ENCODE assay signal across 1 cellular context in the genomic region with DNA sequence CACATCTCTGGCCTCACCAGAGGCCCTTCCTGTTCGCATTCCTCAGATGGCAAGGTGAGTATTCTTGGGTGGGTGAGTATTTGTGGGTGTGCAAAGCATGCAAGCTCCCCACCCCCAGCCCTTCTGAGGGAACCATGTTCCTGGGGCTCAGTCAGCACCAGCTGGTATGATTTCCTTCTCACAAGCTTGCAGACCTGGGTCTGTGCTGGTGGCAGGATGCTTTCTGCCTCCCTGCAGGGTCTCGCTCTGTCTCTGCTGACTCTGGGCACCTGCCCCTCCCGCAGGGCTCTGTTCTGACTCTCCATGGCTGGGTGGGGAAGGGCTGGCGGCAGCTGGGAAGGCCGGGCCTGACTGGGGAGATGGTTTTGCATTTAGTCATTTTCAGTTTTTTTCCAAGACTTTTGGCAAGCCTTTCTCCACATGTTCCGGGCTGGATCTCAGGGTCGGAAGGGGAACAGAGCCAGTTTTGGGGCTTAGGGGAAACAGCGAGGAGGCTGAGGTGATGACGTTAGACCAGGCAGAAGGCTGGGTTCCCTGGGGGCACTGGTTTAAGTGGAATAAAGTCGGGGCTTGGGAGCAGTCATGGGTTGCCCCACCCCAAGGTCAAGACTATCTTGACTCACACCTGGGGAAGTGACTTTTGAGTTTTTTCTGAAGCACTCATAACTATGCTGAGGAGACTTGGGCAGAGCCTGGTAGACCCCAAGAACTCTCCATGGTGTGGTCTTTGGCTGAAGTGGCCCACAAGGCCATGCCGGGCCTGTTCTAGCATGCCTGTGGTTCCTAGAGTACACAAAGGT.
A peak's percentile ranks its signal among the peaks of the same experiment; 100 is the strongest.
TF ChIP-seq lines count a peak whose summit lies in the region.

No MANE protein-coding gene starts in this region.

TF ChIP-seq in HCT116, 20 proteins besides CTCF, POLR2A, EP300 and RAD21:
- peak; percentile 69 for TF ChIP-seq CBX3 (IDR thresholded peaks at IDR 0.05; ENCODE audit: low read depth)
- TF ChIP-seq, protein P1, sequence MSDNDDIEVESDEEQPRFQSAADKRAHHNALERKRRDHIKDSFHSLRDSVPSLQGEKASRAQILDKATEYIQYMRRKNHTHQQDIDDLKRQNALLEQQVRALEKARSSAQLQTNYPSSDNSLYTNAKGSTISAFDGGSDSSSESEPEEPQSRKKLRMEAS (IDR thresholded peaks at IDR 0.05) = peak; percentile 81
- TF ChIP-seq, protein P2, sequence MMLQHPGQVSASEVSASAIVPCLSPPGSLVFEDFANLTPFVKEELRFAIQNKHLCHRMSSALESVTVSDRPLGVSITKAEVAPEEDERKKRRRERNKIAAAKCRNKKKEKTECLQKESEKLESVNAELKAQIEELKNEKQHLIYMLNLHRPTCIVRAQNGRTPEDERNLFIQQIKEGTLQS (IDR thresholded peaks at IDR 0.05) = no peak
- peak; percentile 37; the same call in 1 of the 2 replicates for TF ChIP-seq POLR2AphosphoS5 (IDR thresholded peaks at IDR 0.05; ENCODE audit: low read depth, low read length)
- peak; percentile 63 for TF ChIP-seq JUND (IDR thresholded peaks at IDR 0.05)
- peak; percentile 80 for TF ChIP-seq FOSL1 (IDR thresholded peaks at IDR 0.05; ENCODE audit: low read depth)
- TF ChIP-seq EGR1 (IDR thresholded peaks at IDR 0.05; ENCODE audit: low read depth) = no peak
- TF ChIP-seq SP1 (IDR thresholded peaks at IDR 0.05; ENCODE audit: low read depth) = peak; percentile 83
- TF ChIP-seq, protein P3, sequence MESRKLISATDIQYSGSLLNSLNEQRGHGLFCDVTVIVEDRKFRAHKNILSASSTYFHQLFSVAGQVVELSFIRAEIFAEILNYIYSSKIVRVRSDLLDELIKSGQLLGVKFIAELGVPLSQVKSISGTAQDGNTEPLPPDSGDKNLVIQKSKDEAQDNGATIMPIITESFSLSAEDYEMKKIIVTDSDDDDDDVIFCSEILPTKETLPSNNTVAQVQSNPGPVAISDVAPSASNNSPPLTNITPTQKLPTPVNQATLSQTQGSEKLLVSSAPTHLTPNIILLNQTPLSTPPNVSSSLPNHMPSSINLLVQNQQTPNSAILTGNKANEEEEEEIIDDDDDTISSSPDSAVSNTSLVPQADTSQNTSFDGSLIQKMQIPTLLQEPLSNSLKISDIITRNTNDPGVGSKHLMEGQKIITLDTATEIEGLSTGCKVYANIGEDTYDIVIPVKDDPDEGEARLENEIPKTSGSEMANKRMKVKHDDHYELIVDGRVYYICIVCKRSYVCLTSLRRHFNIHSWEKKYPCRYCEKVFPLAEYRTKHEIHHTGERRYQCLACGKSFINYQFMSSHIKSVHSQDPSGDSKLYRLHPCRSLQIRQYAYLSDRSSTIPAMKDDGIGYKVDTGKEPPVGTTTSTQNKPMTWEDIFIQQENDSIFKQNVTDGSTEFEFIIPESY (IDR thresholded peaks at IDR 0.05; ENCODE audit: extremely low read depth, insufficient replicate concordance, low read length) = peak; percentile 14
- TF ChIP-seq ZFX (IDR thresholded peaks at IDR 0.05) = no peak
